In the genomic region with DNA sequence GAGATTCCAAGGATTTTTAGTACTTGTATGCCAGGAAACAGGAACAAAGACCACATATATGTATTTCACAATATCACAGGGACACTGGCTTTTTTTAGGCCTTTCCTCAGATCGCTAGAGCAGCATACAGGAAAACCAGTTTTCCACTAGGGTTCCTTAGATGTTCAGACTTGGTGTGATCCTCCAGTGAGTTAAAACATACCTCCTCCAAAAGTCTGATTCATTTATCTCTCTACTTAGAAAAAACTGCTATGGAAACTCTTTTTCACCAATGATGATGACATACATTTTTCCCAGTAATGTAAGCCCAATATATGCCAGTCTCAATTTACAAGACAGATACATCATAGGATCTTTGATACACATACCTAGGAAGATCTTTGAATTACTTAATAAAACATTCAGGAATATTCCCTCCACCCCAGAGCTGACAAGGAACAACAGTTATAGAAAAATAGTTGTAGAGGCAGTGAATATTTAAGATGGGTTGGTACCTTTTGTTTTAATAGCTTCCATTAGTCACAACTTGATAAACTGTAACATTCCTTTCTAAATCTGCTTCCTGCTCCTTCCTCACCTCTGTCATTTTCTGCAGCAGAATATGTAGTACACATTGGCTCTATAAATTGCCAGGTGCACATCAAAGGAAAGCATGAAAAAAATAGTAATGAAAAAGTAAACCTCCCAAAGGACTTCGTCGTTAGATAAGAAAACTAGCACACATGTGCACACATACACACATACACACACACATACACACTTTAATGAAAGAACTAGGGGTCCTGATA, we compare ENCODE assay signal across 15 cellular contexts. TPM values are rescaled to one million over a fixed set of nuclear protein-coding genes. Genes with fewer than 3 reads are reported as not detected.
DNase-seq lines count a peak whose midpoint lies in the region; FAIRE-seq and TF ChIP-seq lines count a peak whose summit lies in the region.
"Had no signal": no experiment of that assay in that cellular context is flagged by ENCODE, and none has a peak within 500 bp of the region (broad histone marks: within the 10 kb centered on the region; RNA-seq: fewer than 3 reads in every experiment).

No MANE protein-coding gene starts in this region.

- peaks cover 83% of the 10 kb centered on the region for H3K79me2 ChIP-seq in astrocyte (ENCODE audit: insufficient read depth, low read length)
- H3K79me2 ChIP-seq in hepatocyte: peaks cover 44% of the 10 kb centered on the region

- no peaks in the 10 kb centered on the region for H3K9me2 ChIP-seq in hepatocyte (replicated peaks; ENCODE audit: insufficient read depth)

- FAIRE-seq in H54 (lab: Jason Lieb, UNC) (peak; percentile 11), astrocyte (lab: Jason Lieb, UNC) (no peak)
- FAIRE-seq: G401.6, HTR-8/SVneo had no signal

- no peaks in the 10 kb centered on the region for H3K27me3 ChIP-seq in BJ (ENCODE audit: control insufficient read depth, insufficient read depth, low read length)
- H3K27me3 ChIP-seq in astrocyte (ENCODE audit: insufficient read depth, low read length): no peaks in the 10 kb centered on the region
- H3K27me3 ChIP-seq in hepatocyte: no peaks in the 10 kb centered on the region

- H3K27me3 Mint-ChIP-seq in astrocyte (ENCODE audit: low read depth, unreplicated experiment): no peaks in the 10 kb centered on the region
- H3K27me3 Mint-ChIP-seq: natural killer cell treated with Interleukin-12 subunit alpha and Interleukin-12 subunit beta and Interleukin-15 and Interleukin-18, amount 100 ng/mL, for 72 hours had no signal

- H3K4me1 ChIP-seq in astrocyte (ENCODE audit: insufficient read depth, low read length) (peaks cover 9% of the 10 kb centered on the region), hepatocyte (ENCODE audit: insufficient read depth) (peaks cover 3% of the 10 kb centered on the region)

- no peaks in the 10 kb centered on the region for H3K36me3 ChIP-seq in BJ (ENCODE audit: control insufficient read depth, insufficient read depth, low read length)
- H3K36me3 ChIP-seq in astrocyte (ENCODE audit: insufficient read depth, low read length): no peaks in the 10 kb centered on the region
- H3K36me3 ChIP-seq in hepatocyte (replicated peaks; ENCODE audit: insufficient read depth, low read depth): no peaks in the 10 kb centered on the region
- H3K36me3 ChIP-seq: thoracic aorta had no signal

- WGBS in hepatocyte (ENCODE audit: low lambda C conversion rate, missing lambda C conversion rate): 64% methylated on average over 3 of the region's 3 CpGs

- TF ChIP-seq POLR2A in H54 (IDR thresholded peaks at IDR 0.05; ENCODE audit: low read depth, low read length): no peak

- peak; percentile 47 for DNase-seq in BJ (ENCODE audit: low read depth)
- no peak for DNase-seq in H54 (ENCODE audit: insufficient read length, low spot score)
- peak; percentile 55 for DNase-seq in astrocyte (ENCODE audit: low read depth)
- peak; percentile 9 for DNase-seq in hepatocyte (ENCODE audit: low spot score)
- no peak for DNase-seq in SKM-1 (lab: John Stamatoyannopoulos, UW; ENCODE audit: unreplicated experiment)
- no peak for DNase-seq in NCI-H1048 (lab: John Stamatoyannopoulos, UW)
- DNase-seq in T-helper 1 cell: no peak
- no peak for DNase-seq in stimulated activated CD4-positive, alpha-beta T cell treated with anti-CD3 and anti-CD28 coated beads, Interleukin-2, amount 100 ng/mL, for 48 hours
- DNase-seq: H9, NCI-H524 treated with DMSO at 0.1 percent for 48 hours had no signal

- peak overlapping the region; percentile 43 for H3K27ac Mint-ChIP-seq in astrocyte (ENCODE audit: unreplicated experiment)
- H3K27ac Mint-ChIP-seq: natural killer cell treated with Interleukin-12 subunit alpha and Interleukin-12 subunit beta and Interleukin-15 and Interleukin-18, amount 100 ng/mL, for 72 hours had no signal

- peaks cover 6% of the 10 kb centered on the region for H3K36me3 Mint-ChIP-seq in astrocyte (ENCODE audit: low read depth, unreplicated experiment)
- H3K36me3 Mint-ChIP-seq: natural killer cell treated with Interleukin-12 subunit alpha and Interleukin-12 subunit beta and Interleukin-15 and Interleukin-18, amount 100 ng/mL, for 72 hours had no signal

- H3K27ac ChIP-seq in astrocyte (ENCODE audit: low read depth, low read length): peak overlapping the region; percentile 42
- no peak overlapping the region for H3K27ac ChIP-seq in hepatocyte
- H3K27ac ChIP-seq: C4-2B, thoracic aorta had no signal

- peaks cover 76% of the 10 kb centered on the region for H4K20me1 ChIP-seq in astrocyte (ENCODE audit: insufficient read depth, low read length)
- H4K20me1 ChIP-seq in hepatocyte (ENCODE audit: insufficient read depth, poor library complexity, severe bottlenecking): no peaks in the 10 kb centered on the region

- POLR2A ChIA-PET in BJ (lab: Charles Lee): no interaction called here

- no peaks in the 10 kb centered on the region for H3K9me3 Mint-ChIP-seq in astrocyte (ENCODE audit: unreplicated experiment)
- H3K9me3 Mint-ChIP-seq: natural killer cell treated with Interleukin-12 subunit alpha and Interleukin-12 subunit beta and Interleukin-15 and Interleukin-18, amount 100 ng/mL, for 72 hours had no signal

- no peak overlapping the region for H3K4me3 Mint-ChIP-seq in astrocyte (ENCODE audit: unreplicated experiment)
- H3K4me3 Mint-ChIP-seq: H9; natural killer cell treated with Interleukin-12 subunit alpha and Interleukin-12 subunit beta and Interleukin-15 and Interleukin-18, amount 100 ng/mL, for 72 hours had no signal

- H3K4me3 ChIP-seq in BJ (ENCODE audit: low read depth, low read length) (no peak overlapping the region), astrocyte (ENCODE audit: insufficient read depth, low read depth, low read length) (no peak overlapping the region), hepatocyte (no peak overlapping the region)
- H3K4me3 ChIP-seq: thoracic aorta had no signal

- CTCF ChIA-PET in BJ (lab: Yijun Ruan, JAX): interaction anchor here (0.7 kb wide), 1 partner anchor 55 kb away, joined by 3 read pairs; no protein-coding TSS in a partner anchor

- no peak for TF ChIP-seq CTCF in BJ (IDR thresholded peaks at IDR 0.05; ENCODE audit: insufficient read depth, low read depth, low read length)
- TF ChIP-seq CTCF in astrocyte (IDR thresholded peaks at IDR 0.05; ENCODE audit: insufficient read depth, low read depth, low read length): no peak
- no peak for TF ChIP-seq CTCF in hepatocyte (IDR thresholded peaks at IDR 0.05; ENCODE audit: poor library complexity)

- H2AFZ ChIP-seq in astrocyte (ENCODE audit: low read depth, low read length): no peak overlapping the region
- no peak overlapping the region for H2AFZ ChIP-seq in hepatocyte

- no peak overlapping the region for H3K9ac ChIP-seq in astrocyte (ENCODE audit: low read length)

- no peaks in the 10 kb centered on the region for H3K9me3 ChIP-seq in astrocyte (ENCODE audit: insufficient read depth, low read depth, low read length)
- H3K9me3 ChIP-seq in hepatocyte (ENCODE audit: low read depth): no peaks in the 10 kb centered on the region
- H3K9me3 ChIP-seq: thoracic aorta had no signal

- peaks cover 49% of the 10 kb centered on the region for H3K4me1 Mint-ChIP-seq in astrocyte (ENCODE audit: low read depth, unreplicated experiment)

- H3K4me2 ChIP-seq in astrocyte (ENCODE audit: low read length) (peak overlapping the region; percentile 20), hepatocyte (no peak overlapping the region)

RNA-seq across cellular contexts. Expression of a gene that starts 27.5 kb away (rescaled TPM):
- polyA plus RNA-seq in BJ (2011; rRNA removed) (13.2 and 23.8 TPM in 2 replicates), hepatocyte (38.8 and 46.4 TPM in 2 replicates)
- polyA minus RNA-seq in BJ (2011; rRNA and poly(A)+ RNA removed): 35.7 and 66.4 TPM in 2 replicates
- total RNA-seq in astrocyte (459 and 476 TPM in 2 replicates), hepatocyte (72.8 and 87.1 TPM in 2 replicates)

Comparison
In these comparisons a context has a peak if more than half of its experiments do, and no peak if none do; other contexts are left out.
1. DNase-seq: peak in BJ (single experiment), astrocyte (single experiment) and hepatocyte (single experiment); none in H54 (single experiment), SKM-1 (single experiment), NCI-H1048 (single experiment), T-helper 1 cell (0 of 5) and stimulated activated CD4-positive, alpha-beta T cell treated with anti-CD3 and anti-CD28 coated beads, Interleukin-2, amount 100 ng/mL, for 48 hours (0 of 2).